Comparison of ENCODE assay signal across 27 cellular contexts in the genomic region with DNA sequence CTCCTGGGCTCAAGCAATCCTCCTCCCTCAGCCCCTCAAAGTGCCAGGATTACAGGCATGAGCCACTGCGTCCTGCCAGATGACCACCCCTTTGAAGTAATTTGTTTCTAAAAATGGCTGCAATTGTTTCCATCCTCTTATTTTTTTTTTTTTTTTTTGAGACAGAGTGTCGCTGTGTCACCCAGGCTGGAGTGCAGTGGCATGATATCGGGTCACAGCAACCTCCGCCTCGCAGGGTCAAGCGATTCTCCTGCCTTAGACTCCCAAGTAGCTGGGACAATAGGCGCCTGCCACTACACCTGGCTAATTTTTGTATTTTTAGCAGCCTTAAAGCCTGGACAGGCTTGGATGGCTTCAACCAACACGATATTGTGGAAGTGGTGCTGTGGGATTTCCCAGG.
"Had no signal": no experiment of that assay in that cellular context is flagged by ENCODE, and none has a peak within 500 bp of the region (broad histone marks: within the 10 kb centered on the region; RNA-seq: fewer than 3 reads in every experiment).

No MANE protein-coding gene starts in this region.

- H3K36me3 ChIP-seq: left lung, lower lobe of right lung, right atrium auricular region, stomach, thoracic aorta, tibial nerve, uterus had no signal

- H3K4me1 Mint-ChIP-seq: immature natural killer cell; stimulated activated naive B cell treated with anti-CD40 and anti-IgM and Interleukin-4, amounts not matched to agents 10 μg/mL and 1 μg/mL and 100 μg/mL, for 72 hours had no signal

- H3K4me1 ChIP-seq: lower lobe of right lung, parathyroid adenoma had no signal

- H3K27ac ChIP-seq: left lung, lower lobe of right lung, parathyroid adenoma, right atrium auricular region, stomach had no signal

- DNase-seq: hypothalamus; immature natural killer cell; kidney; left colon; left lung; lower lobe of right lung; mammary epithelial cell; mesenchymal stem cell; naive thymus-derived CD8-positive, alpha-beta T cell; nucleus accumbens; psoas muscle; stimulated activated CD4-positive, alpha-beta T cell treated with anti-CD3 and anti-CD28 coated beads, Interleukin-12 subunit alpha, Interleukin-12 subunit beta, amount 100 ng/mL, for 4 hours; stimulated activated CD4-positive, alpha-beta T cell treated with anti-CD3 and anti-CD28 coated beads, Interleukin-15, amount 100 ng/mL, for 24 hours; stimulated activated CD4-positive, alpha-beta T cell treated with anti-CD3 and anti-CD28 coated beads, Interleukin-2, amount 100 ng/mL, for 24 hours; stimulated activated CD4-positive, alpha-beta T cell treated with anti-CD3 and anti-CD28 coated beads, Interleukin-4, amount 100 ng/mL, for 1 hour; stimulated activated naive B cell treated with anti-CD40 and anti-IgM and Interleukin-4, amounts not matched to agents 10 μg/mL and 1 μg/mL and 100 μg/mL, for 72 hours; stimulated activated naive CD8-positive, alpha-beta T cell treated with anti-CD3 and anti-CD28 coated beads, Interleukin-15, Interleukin-2, amounts not matched to agents 100 U/mL and 50 U/mL, for 24 hours; stomach; uterus had no signal

- H3K27ac Mint-ChIP-seq: immature natural killer cell; naive thymus-derived CD8-positive, alpha-beta T cell; nephron; stimulated activated naive B cell treated with anti-CD40 and anti-IgM and Interleukin-4, amounts not matched to agents 10 μg/mL and 1 μg/mL and 100 μg/mL, for 72 hours; type B pancreatic cell had no signal

- H3K9me3 Mint-ChIP-seq: immature natural killer cell; nephron; neural crest cell; stimulated activated naive B cell treated with anti-CD40 and anti-IgM and Interleukin-4, amounts not matched to agents 10 μg/mL and 1 μg/mL and 100 μg/mL, for 72 hours; type B pancreatic cell had no signal

- H3K36me3 Mint-ChIP-seq: immature natural killer cell; naive thymus-derived CD8-positive, alpha-beta T cell; stimulated activated naive B cell treated with anti-CD40 and anti-IgM and Interleukin-4, amounts not matched to agents 10 μg/mL and 1 μg/mL and 100 μg/mL, for 72 hours; type B pancreatic cell had no signal

- H3K27me3 ChIP-seq: right atrium auricular region, uterus had no signal

- H3K9me3 ChIP-seq: left lung, lower lobe of right lung, psoas muscle, right atrium auricular region, stomach, uterus had no signal

- H3K9ac ChIP-seq: parathyroid adenoma had no signal

- H3K4me3 ChIP-seq: left lung, lower lobe of right lung, psoas muscle, right atrium auricular region, skin epidermis, stomach, thoracic aorta, tibial nerve, uterus had no signal

- H3K4me3 Mint-ChIP-seq: immature natural killer cell; naive thymus-derived CD8-positive, alpha-beta T cell; nephron; neural crest cell; stimulated activated naive B cell treated with anti-CD40 and anti-IgM and Interleukin-4, amounts not matched to agents 10 μg/mL and 1 μg/mL and 100 μg/mL, for 72 hours; type B pancreatic cell had no signal
